29 cellular contexts compared by ENCODE assay signal in the genomic region with DNA sequence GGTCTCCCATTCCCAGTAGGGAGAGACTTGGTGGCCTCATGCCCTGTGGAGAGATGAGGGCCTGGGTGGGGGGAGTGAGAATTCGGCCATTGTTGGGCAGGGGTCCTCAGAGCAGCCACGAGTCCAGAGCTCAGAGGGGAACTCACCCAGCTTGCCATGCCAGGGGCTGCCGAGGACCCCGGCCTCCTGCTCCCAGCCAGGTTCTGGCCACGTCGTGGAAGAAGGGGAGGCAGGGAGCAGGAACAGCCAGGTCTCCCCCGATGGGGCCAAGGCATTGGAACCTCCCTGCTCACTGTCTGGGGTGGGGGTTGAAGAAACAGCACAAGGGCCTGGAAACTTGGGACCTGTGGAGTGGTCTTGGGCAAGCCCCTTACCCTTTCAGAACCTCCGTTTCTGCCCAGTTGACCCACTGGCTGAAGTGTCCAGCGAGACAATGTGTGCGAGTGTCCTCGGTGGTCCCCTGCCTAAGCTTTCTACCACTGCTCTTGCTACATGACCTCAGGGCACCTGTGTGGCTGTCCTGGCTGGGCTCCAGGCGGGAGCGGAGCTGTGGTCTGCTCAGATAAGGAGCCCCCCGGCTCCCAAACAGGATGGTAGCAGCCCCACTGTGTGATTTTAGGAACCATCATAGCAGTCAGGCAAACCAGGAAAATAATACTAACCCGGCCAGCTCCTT.
"Had no signal": no experiment of that assay in that cellular context is flagged by ENCODE, and none has a peak within 500 bp of the region (broad histone marks: within the 10 kb centered on the region; RNA-seq: fewer than 3 reads in every experiment).

No MANE protein-coding gene starts in this region.

- H3K4me1 ChIP-seq: Peyer's patch, SJSA1 had no signal

- H3K27me3 ChIP-seq: Peyer's patch, SJSA1 had no signal

- DNase-seq: activated CD4-positive, alpha-beta T cell treated with anti-CD3 and anti-CD28 coated beads for 36 hours; activated CD4-positive, alpha-beta T cell treated with anti-CD3 and anti-CD28 coated beads, Interleukin-2, amount 10 ng/mL, durations not matched to agents 7 days and 5 days; activated CD4-positive, alpha-beta T cell treated with anti-CD3 and anti-CD28 coated beads, Interleukin-2, amount 50 U/mL, for 48 hours; activated CD8-positive, alpha-beta T cell treated with anti-CD3 and anti-CD28 coated beads, Interleukin-2, amount 10 ng/mL, durations not matched to agents 7 days and 5 days; activated gamma-delta T cell treated with Interleukin-2 at 50 U/mL for 16 hours; activated naive CD4-positive, alpha-beta T cell treated with anti-CD3 and anti-CD28 coated beads for 36 hours; activated naive CD8-positive, alpha-beta T cell treated with anti-CD3 and anti-CD28 coated beads, Interleukin-2, amount 50 U/mL, for 24 hours; activated T-cell treated with anti-CD3 and anti-CD28 coated beads, Interleukin-2, amount 50 U/mL, for 24 hours; anterior cingulate cortex; caudate nucleus; cerebellar nuclear complex; NCI-H187 treated with DMSO at 0.1 percent for 48 hours; NCI-H2081; NCI-H226; NCI-H446 treated with DMSO at 0.1 percent for 48 hours; NCI-H524; NK-92 treated with Interleukin-12 subunit alpha and Interleukin-12 subunit beta, amount 100 ng/mL, for 24 hours; PC-3; Peyer's patch; RPMI8226; SHP77 treated with DMSO at 0.1 percent for 48 hours; SK-N-SH had no signal

- H3K9me3 ChIP-seq: Peyer's patch, SJSA1, SK-N-SH had no signal

- H3K27me3 Mint-ChIP-seq: activated CD4-positive, alpha-beta T cell treated with anti-CD3 and anti-CD28 coated beads for 36 hours; activated CD4-positive, alpha-beta T cell treated with anti-CD3 and anti-CD28 coated beads, Interleukin-2, amount 10 ng/mL, durations not matched to agents 7 days and 5 days; activated naive CD8-positive, alpha-beta T cell; activated naive CD8-positive, alpha-beta T cell treated with anti-CD3 and anti-CD28 coated beads, Interleukin-2, amount 50 U/mL, for 24 hours; activated T-cell treated with anti-CD3 and anti-CD28 coated beads, Interleukin-2, amount 50 U/mL, for 24 hours; brain had no signal

- H3K27ac Mint-ChIP-seq: activated CD4-positive, alpha-beta T cell treated with anti-CD3 and anti-CD28 coated beads for 36 hours; activated CD4-positive, alpha-beta T cell treated with anti-CD3 and anti-CD28 coated beads, Interleukin-2, amount 10 ng/mL, durations not matched to agents 7 days and 5 days; activated naive CD4-positive, alpha-beta T cell treated with anti-CD3 and anti-CD28 coated beads for 36 hours; activated naive CD8-positive, alpha-beta T cell; activated naive CD8-positive, alpha-beta T cell treated with anti-CD3 and anti-CD28 coated beads, Interleukin-2, amount 50 U/mL, for 24 hours; activated T-cell treated with anti-CD3 and anti-CD28 coated beads, Interleukin-2, amount 50 U/mL, for 24 hours; T-helper 1 cell treated with Interleukin-12 subunit alpha and Interleukin-12 subunit beta and Interleukin-4 antibody, amounts not matched to agents 30 μg/mL and 1 μg/mL, for 36 hours; T-helper 2 cell treated with Interferon-gamma antibody and Interleukin-4, amounts not matched to agents 5 μg/mL and 100 μg/mL, for 36 hours; WTC11 had no signal

- H3K36me3 ChIP-seq: Peyer's patch, SJSA1 had no signal

- H3K4me1 Mint-ChIP-seq: activated CD4-positive, alpha-beta T cell treated with anti-CD3 and anti-CD28 coated beads for 36 hours; activated CD4-positive, alpha-beta T cell treated with anti-CD3 and anti-CD28 coated beads, Interleukin-2, amount 10 ng/mL, durations not matched to agents 7 days and 5 days had no signal

- H3K9me3 Mint-ChIP-seq: activated CD4-positive, alpha-beta T cell treated with anti-CD3 and anti-CD28 coated beads, Interleukin-2, amount 10 ng/mL, durations not matched to agents 7 days and 5 days; activated naive CD4-positive, alpha-beta T cell treated with anti-CD3 and anti-CD28 coated beads for 36 hours; activated naive CD8-positive, alpha-beta T cell treated with anti-CD3 and anti-CD28 coated beads, Interleukin-2, amount 50 U/mL, for 24 hours; activated T-cell treated with anti-CD3 and anti-CD28 coated beads, Interleukin-2, amount 50 U/mL, for 24 hours; T-helper 1 cell treated with Interleukin-12 subunit alpha and Interleukin-12 subunit beta and Interleukin-4 antibody, amounts not matched to agents 30 μg/mL and 1 μg/mL, for 36 hours; T-helper 2 cell treated with Interferon-gamma antibody and Interleukin-4, amounts not matched to agents 5 μg/mL and 100 μg/mL, for 36 hours; WTC11 had no signal

- FAIRE-seq: bronchial epithelial cell had no signal

- H3K4me3 ChIP-seq: Peyer's patch, SJSA1 had no signal

- H3K36me3 Mint-ChIP-seq: activated naive CD8-positive, alpha-beta T cell; brain; WTC11 had no signal

- H3K4me3 Mint-ChIP-seq: activated CD4-positive, alpha-beta T cell treated with anti-CD3 and anti-CD28 coated beads for 36 hours; activated CD4-positive, alpha-beta T cell treated with anti-CD3 and anti-CD28 coated beads, Interleukin-2, amount 10 ng/mL, durations not matched to agents 7 days and 5 days; activated CD8-positive, alpha-beta T cell treated with anti-CD3 and anti-CD28 coated beads, Interleukin-2, amount 10 ng/mL, durations not matched to agents 7 days and 5 days; activated naive CD4-positive, alpha-beta T cell treated with anti-CD3 and anti-CD28 coated beads for 36 hours; activated naive CD8-positive, alpha-beta T cell; activated naive CD8-positive, alpha-beta T cell treated with anti-CD3 and anti-CD28 coated beads, Interleukin-2, amount 50 U/mL, for 24 hours; activated T-cell treated with anti-CD3 and anti-CD28 coated beads, Interleukin-2, amount 50 U/mL, for 24 hours; brain; T-helper 1 cell treated with Interleukin-12 subunit alpha and Interleukin-12 subunit beta and Interleukin-4 antibody, amounts not matched to agents 30 μg/mL and 1 μg/mL, for 36 hours; T-helper 2 cell treated with Interferon-gamma antibody and Interleukin-4, amounts not matched to agents 5 μg/mL and 100 μg/mL, for 36 hours; WTC11 had no signal

- H3K4me2 ChIP-seq: SK-N-SH had no signal

- H3K27ac ChIP-seq: Peyer's patch, SJSA1 had no signal

- H3K9ac ChIP-seq: SK-N-SH had no signal
